ENCODE assay signal across 8 cellular contexts in genomic region chr5:138706655-138707480, GRCh38. TPM values are rescaled to one million over a fixed set of nuclear protein-coding genes. Genes with fewer than 3 reads are reported as not detected.
DNase-seq lines count a peak whose midpoint lies in the region; ATAC-seq, FAIRE-seq and TF ChIP-seq lines count a peak whose summit lies in the region.
"Had no signal": no experiment of that assay in that cellular context is flagged by ENCODE, and none has a peak within 500 bp of the region (broad histone marks: within the 10 kb centered on the region; RNA-seq: fewer than 3 reads in every experiment).

No MANE protein-coding gene starts in this region.

- H3K4me3 ChIP-seq in skeletal muscle tissue (ENCODE audit: low read length in 3 of 3): no peak overlapping the region
- H3K4me3 ChIP-seq: PC-9 had no signal

- H3K27me3 ChIP-seq in foreskin keratinocyte: no peaks in the 10 kb centered on the region
- H3K27me3 ChIP-seq in skeletal muscle tissue (ENCODE audit: control insufficient read depth in 3 of 3, insufficient read depth in 3 of 3, low read length in 3 of 3): no peaks in the 10 kb centered on the region

- H3K9me3 Mint-ChIP-seq in effector memory CD8-positive, alpha-beta T cell: no peaks in the 10 kb centered on the region

- no peaks in the 10 kb centered on the region for H3K36me3 Mint-ChIP-seq in effector memory CD8-positive, alpha-beta T cell (ENCODE audit: insufficient read depth)

- H3K36me3 ChIP-seq in skeletal muscle tissue (ENCODE audit: control insufficient read depth in 3 of 3, insufficient read depth in 3 of 3, low read length in 3 of 3): no peaks in the 10 kb centered on the region

- ATAC-seq in foreskin keratinocyte: peak; percentile 94
- ATAC-seq in HG03135 (IDR thresholded peaks at IDR 0.05; ENCODE audit: unreplicated experiment): no peak
- ATAC-seq in effector memory CD8-positive, alpha-beta T cell (replicated peaks): no peak

- H3K27me3 Mint-ChIP-seq in effector memory CD8-positive, alpha-beta T cell: peaks cover 59 to 73% of the 10 kb centered on the region in 2 donors

- DNase-seq in H54 (ENCODE audit: insufficient read length, low spot score) (peak; percentile 73), RWPE1 (ENCODE audit: low spot score) (peak; percentile 61), foreskin keratinocyte (peak in 1 of 2 donors; percentile 63)
- no peak for DNase-seq in effector CD4-positive, alpha-beta T cell
- DNase-seq in effector memory CD8-positive, alpha-beta T cell: no peak
- DNase-seq: PC-9 had no signal

- no peak overlapping the region for H3K4me3 Mint-ChIP-seq in effector memory CD8-positive, alpha-beta T cell

- peaks cover 4% of the 10 kb centered on the region for H3K4me1 ChIP-seq in foreskin keratinocyte
- H3K4me1 ChIP-seq in skeletal muscle tissue (ENCODE audit: control insufficient read depth in 3 of 3, insufficient read depth in 3 of 3, low read length in 3 of 3): no peaks in the 10 kb centered on the region

- no peak for TF ChIP-seq POLR2A in H54 (IDR thresholded peaks at IDR 0.05; ENCODE audit: low read depth, low read length)

- POLR2A ChIA-PET in RWPE1 (lab: Yijun Ruan, JAX; ENCODE audit: low non-redundant PET): no interaction called here

- CTCF ChIA-PET in RWPE1 (lab: Yijun Ruan, JAX): interaction anchor here (1.6 kb wide), 1 partner anchor 18 kb away, joined by 4 read pairs; no protein-coding TSS in a partner anchor

- peak; percentile 20 for FAIRE-seq in H54 (lab: Jason Lieb, UNC)

- H3K27ac Mint-ChIP-seq in effector memory CD8-positive, alpha-beta T cell: no peak overlapping the region

- no peaks in the 10 kb centered on the region for H3K9me3 ChIP-seq in skeletal muscle tissue (ENCODE audit: control insufficient read depth in 3 of 3, low read length in 3 of 3)

- H3K27ac ChIP-seq in RWPE1: no peak overlapping the region
- no peak overlapping the region for H3K27ac ChIP-seq in foreskin keratinocyte
- H3K27ac ChIP-seq in skeletal muscle tissue (ENCODE audit: low read depth, low read length): peak overlapping the region; percentile 30
- H3K27ac ChIP-seq: PC-9 had no signal

- no peak overlapping the region for H3K9ac ChIP-seq in skeletal muscle tissue (ENCODE audit: low read depth in 1 of 3, low read length in 3 of 3)

- H3K4me1 Mint-ChIP-seq in effector memory CD8-positive, alpha-beta T cell (ENCODE audit: low read depth in 2 of 2): no peaks in the 10 kb centered on the region

- TF ChIP-seq CTCF in RWPE1 (conservative IDR thresholded peaks at IDR 0.05; ENCODE audit: low read depth): no peak
- TF ChIP-seq CTCF in foreskin keratinocyte (conservative IDR thresholded peaks at IDR 0.05): no peak

RNA-seq across cellular contexts. Expression of gene CTNNA1, which starts 46.4 kb away (rescaled TPM):
- 250 and 266 TPM in 2 replicates for total RNA-seq in foreskin keratinocyte
- 146 and 149 TPM in 2 replicates for polyA plus RNA-seq in foreskin keratinocyte
- 375 TPM for total RNA-seq in skeletal muscle tissue

Comparison
In these comparisons a context has a peak if more than half of its experiments do, and no peak if none do; other contexts are left out.
1. DNase-seq: peak in H54 (single experiment) and RWPE1 (single experiment); none in effector CD4-positive, alpha-beta T cell (single experiment) and effector memory CD8-positive, alpha-beta T cell (0 of 3).